Comparison of ENCODE assay signal across 8 cellular contexts in the genomic region with DNA sequence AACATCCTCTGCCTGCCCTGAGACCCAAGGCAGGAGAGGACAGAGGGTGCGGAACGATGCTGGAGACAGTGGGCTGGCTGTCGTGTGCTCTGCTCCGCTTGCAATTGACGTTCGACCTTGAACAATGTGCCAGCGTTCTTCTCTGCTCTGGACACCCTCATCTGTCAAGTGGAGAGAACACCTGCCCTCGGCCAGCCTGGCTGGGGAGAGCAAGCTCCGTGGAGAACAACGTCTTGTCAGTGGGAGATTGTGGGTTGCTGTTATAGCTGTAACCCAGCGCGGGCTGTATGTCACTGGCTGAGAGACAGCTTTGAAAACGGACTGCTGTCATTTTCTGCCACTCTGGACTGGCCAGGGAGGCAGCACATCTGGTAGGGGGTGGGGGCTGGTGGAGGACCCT. TPM values are rescaled to one million over a fixed set of nuclear protein-coding genes. Genes with fewer than 3 reads are reported as not detected.
DNase-seq lines count a peak whose midpoint lies in the region; TF ChIP-seq lines count a peak whose summit lies in the region.
"Had no signal": no experiment of that assay in that cellular context is flagged by ENCODE, and none has a peak within 500 bp of the region (broad histone marks: within the 10 kb centered on the region; RNA-seq: fewer than 3 reads in every experiment).

No MANE protein-coding gene starts in this region.

- no peak overlapping the region for H2AFZ ChIP-seq in PC-9

- peaks cover 14% of the 10 kb centered on the region for H3K4me1 ChIP-seq in PC-9 (replicated peaks; ENCODE audit: insufficient read depth)

- CTCF ChIA-PET in PC-9 (lab: Charles Lee): interaction anchor here (0.6 kb wide), 1 partner anchor 35 kb away, joined by 3 read pairs; no protein-coding TSS in a partner anchor

- H3K27me3 ChIP-seq in layer of hippocampus (ENCODE audit: control insufficient read depth, insufficient read depth, low read length) (no peaks in the 10 kb centered on the region), PC-9 (ENCODE audit: insufficient read depth, low read depth) (no peaks in the 10 kb centered on the region; the same call in 1 of the 2 replicates)

- no peak overlapping the region for H3K4me3 ChIP-seq in PC-9

- no peak for TF ChIP-seq CTCF in PC-9 (conservative IDR thresholded peaks at IDR 0.05)

- DNase-seq in NCI-H187 treated with DMSO at 0.1 percent for 48 hours (lab: John Stamatoyannopoulos, UW) (peak; percentile 40), superior temporal gyrus (ENCODE audit: extremely low spot score) (peak; percentile 58), cerebellum (ENCODE audit: low spot score) (no peak), epidermal melanocyte (ENCODE audit: insufficient read length, low spot score) (no peak), PC-9 (no peak)
- DNase-seq: NCI-H1048 had no signal

- POLR2A ChIA-PET in PC-9 (lab: Charles Lee; ENCODE audit: unreplicated experiment): no interaction called here

- no peaks in the 10 kb centered on the region for H3K9me2 ChIP-seq in PC-9 (ENCODE audit: insufficient read depth)

- H4K20me1 ChIP-seq in PC-9 (ENCODE audit: insufficient read depth): no peaks in the 10 kb centered on the region

- no peaks in the 10 kb centered on the region for H3K9me3 ChIP-seq in PC-9 (ENCODE audit: insufficient read depth, low read depth)

- no peaks in the 10 kb centered on the region for H3K79me2 ChIP-seq in PC-9 (ENCODE audit: low read depth)

- H3K4me2 ChIP-seq in PC-9: no peak overlapping the region

- H3F3A ChIP-seq in PC-9 (ENCODE audit: insufficient read depth, low read depth): no peaks in the 10 kb centered on the region

- no TSS peak for BruUV-seq in PC-9 (replicated peaks; lab: Mats Ljungman, UMichigan)

- H3K27ac ChIP-seq in angular gyrus (ENCODE audit: low read depth, low read length): peak overlapping the region; percentile 98
- peak overlapping the region; percentile 91 for H3K27ac ChIP-seq in layer of hippocampus (ENCODE audit: low read depth, low read length)
- no peak overlapping the region for H3K27ac ChIP-seq in PC-9

- no peaks in the 10 kb centered on the region for H3K36me3 ChIP-seq in PC-9 (ENCODE audit: low read depth)

- intact Hi-C loops in PC-9 (cut with micrococcal nuclease; ENCODE audit: unreplicated experiment): no loop called here

RNA-seq across cellular contexts. Expression of gene KIAA1614, which starts 14.7 kb away (rescaled TPM):
- 8.2 TPM for total RNA-seq in cerebellum
- total RNA-seq in PC-9 (2021): 0.15 TPM in 1 of 2 replicates, not detected in the other

Comparison
In these comparisons a context has a peak if more than half of its experiments do, and no peak if none do; other contexts are left out.
1. DNase-seq: peak in NCI-H187 treated with DMSO at 0.1 percent for 48 hours (single experiment) and superior temporal gyrus (single experiment); none in cerebellum (single experiment), epidermal melanocyte (single experiment) and PC-9 (0 of 2).